In genomic region chr11:79437274-79437980, GRCh38 we compare ENCODE assay signal across 8 cellular contexts. TPM values are rescaled to one million over a fixed set of nuclear protein-coding genes. Genes with fewer than 3 reads are reported as not detected.
DNase-seq lines count a peak whose midpoint lies in the region; FAIRE-seq and TF ChIP-seq lines count a peak whose summit lies in the region.
"Had no signal": no experiment of that assay in that cellular context is flagged by ENCODE, and none has a peak within 500 bp of the region (broad histone marks: within the 10 kb centered on the region; RNA-seq: fewer than 3 reads in every experiment).

No MANE protein-coding gene starts in this region.

- DNase-seq in GM06990 (ENCODE audit: extremely low read depth, insufficient read length) (peak; percentile 10), NCI-H2171 treated with DMSO at 0.1 percent for 48 hours (lab: John Stamatoyannopoulos, UW) (peak; percentile 83), dorsolateral prefrontal cortex (peak in 6 of 10 donors; percentile 26 to 61 (median 42)), medulla oblongata (ENCODE audit: extremely low spot score) (peak; percentile 33), urothelium cell line (ENCODE audit: low spot score) (peak; percentile 84), NCI-H226 (no peak), mesenteric fat pad (ENCODE audit: low spot score) (no peak)

- H3K27me3 ChIP-seq in GM06990 (replicated peaks; ENCODE audit: control insufficient read depth, insufficient read depth, low read length) (peaks cover 8% of the 10 kb centered on the region), dorsolateral prefrontal cortex (peaks cover 0 to 68% (median 6%) of the 10 kb centered on the region in 45 donors)

- intact Hi-C loops in dorsolateral prefrontal cortex (cut with DNase I) = loop anchor here (5.0 to 10.0 kb wide), 2 partner anchors 180 to 193 kb away; no protein-coding TSS in a partner anchor

- TF ChIP-seq CTCF in GM06990 (IDR thresholded peaks at IDR 0.05; ENCODE audit: insufficient read depth, low read length, poor library complexity, severe bottlenecking) (no peak), dorsolateral prefrontal cortex (IDR thresholded peaks at IDR 0.05 in 54 of 56, conservative IDR thresholded peaks at IDR 0.05 in 2 of 56; ENCODE audit: low read depth in 1 of 56, partially characterized antibody in 56 of 56) (no peak)

- no peak overlapping the region; the same call in 1 of the 2 replicates for H3K4me3 ChIP-seq in GM06990 (replicated peaks; ENCODE audit: low read depth, low read length)
- H3K4me3 ChIP-seq in dorsolateral prefrontal cortex = peak overlapping the region; percentile 41 to 84 (median 71)
- H3K4me3 ChIP-seq: SK-N-MC had no signal

- H3K36me3 ChIP-seq in GM06990 (ENCODE audit: control insufficient read depth, insufficient read depth, low read length) = no peaks in the 10 kb centered on the region

- peak; percentile 75 for FAIRE-seq in urothelium cell line (lab: Jason Lieb, UNC)

- peak overlapping the region in 46 of 59 donors; percentile 9 to 96 (median 87) for H3K27ac ChIP-seq in dorsolateral prefrontal cortex
- H3K27ac ChIP-seq: SK-N-MC had no signal

RNA-seq across cellular contexts. Expression of gene TENM4, which starts 3.4 kb away (rescaled TPM):
- total RNA-seq in dorsolateral prefrontal cortex (100 to 1,000 TPM in 5 of 120 experiments, 10 to 100 TPM in 115; 37.8 to 115 (median 70.2) TPM), mesenteric fat pad (46.6 TPM)

Comparison
In these comparisons a context has a peak if more than half of its experiments do, and no peak if none do; other contexts are left out.
1. DNase-seq: peak in GM06990 (single experiment), NCI-H2171 treated with DMSO at 0.1 percent for 48 hours (single experiment), dorsolateral prefrontal cortex (6 of 10), medulla oblongata (single experiment) and urothelium cell line (single experiment); none in NCI-H226 (single experiment) and mesenteric fat pad (single experiment).